ENCODE assay signal across 13 cellular contexts in the genomic region with DNA sequence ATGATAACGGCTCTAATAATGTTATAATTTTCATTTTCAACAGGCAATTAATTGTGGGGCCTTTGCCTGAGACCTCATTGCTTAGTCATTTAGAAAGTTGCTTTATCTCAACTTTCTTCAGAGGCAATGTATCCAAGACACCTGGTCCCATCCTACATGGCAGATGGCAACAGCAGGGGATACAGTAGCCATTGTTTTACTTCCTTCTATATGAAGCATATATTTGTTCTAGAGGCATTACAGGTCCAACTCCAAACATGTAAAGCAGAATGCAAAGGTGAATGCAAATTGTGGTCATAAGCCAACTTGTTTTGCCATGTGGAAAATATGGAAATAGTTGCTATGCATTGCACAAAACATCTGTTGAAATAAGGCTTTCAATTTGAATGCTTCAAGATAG.
DNase-seq lines count a peak whose midpoint lies in the region; ATAC-seq, FAIRE-seq and TF ChIP-seq lines count a peak whose summit lies in the region.
"Had no signal": no experiment of that assay in that cellular context is flagged by ENCODE, and none has a peak within 500 bp of the region (broad histone marks: within the 10 kb centered on the region; RNA-seq: fewer than 3 reads in every experiment).

No MANE protein-coding gene starts in this region.

- DNase-seq in GM12878 (ENCODE audit: low read depth, low spot score), result peak; percentile 58
- no peak for DNase-seq in smooth muscle cell (lab: John Stamatoyannopoulos, UW; ENCODE audit: unreplicated experiment)
- DNase-seq in adrenal gland, result no peak
- no peak for DNase-seq in A172 (ENCODE audit: low spot score)
- no peak for DNase-seq in activated CD4-positive, alpha-beta memory T cell treated with anti-CD3 and anti-CD28 coated beads for 36 hours
- DNase-seq: activated CD8-positive, alpha-beta memory T cell treated with anti-CD3 and anti-CD28 coated beads for 24 hours; islet precursor cell; NCI-H1436 treated with DMSO at 0.1 percent for 48 hours; SJCRH30 had no signal

- RAD21 ChIA-PET in GM12878 (lab: Charles Lee; ENCODE audit: unreplicated experiment), result interaction anchor here (0.9 to 13.0 kb wide), 7 partner anchors 16 to 68 kb away, joined by 3 to 462 read pairs (median 5); no protein-coding TSS in a partner anchor

- H3K4me2 ChIP-seq in GM12878 (ENCODE audit: control insufficient read depth, insufficient read depth) (peak overlapping the region; percentile 94), smooth muscle cell (no peak overlapping the region)

- H3K27ac Mint-ChIP-seq in activated CD4-positive, alpha-beta memory T cell treated with anti-CD3 and anti-CD28 coated beads for 36 hours, result no peak overlapping the region

- no TSS peak for BruUV-seq in GM12878 (replicated peaks; lab: Mats Ljungman, UMichigan)

- H3K9me3 ChIP-seq in GM12878 (replicated peaks; ENCODE audit: control insufficient read depth, insufficient read depth, low read length) (no peaks in the 10 kb centered on the region), smooth muscle cell (replicated peaks; ENCODE audit: low read depth) (no peaks in the 10 kb centered on the region), adrenal gland (replicated peaks in 1 of 3) (no peaks in the 10 kb centered on the region)
- H3K9me3 ChIP-seq: SJCRH30 had no signal

- 38% methylated on average over 1 of the region's 1 CpG for WGBS in GM12878 (ENCODE audit: insufficient coverage, insufficient replicate concordance, low lambda C conversion rate, missing lambda C conversion rate)
- 85% methylated on average over 1 of the region's 1 CpG for WGBS in smooth muscle cell (ENCODE audit: low lambda C conversion rate)
- WGBS in adrenal gland, 4 donors, result 81 to 90% (median 84%) methylated on average over 1 of the region's 1 CpG

- ATAC-seq in GM18517 (IDR thresholded peaks at IDR 0.05; ENCODE audit: unreplicated experiment) (peak; percentile 48), GM21381 (IDR thresholded peaks at IDR 0.05; ENCODE audit: unreplicated experiment) (peak; percentile 45), HG03175 (IDR thresholded peaks at IDR 0.05; ENCODE audit: unreplicated experiment) (peak; percentile 60), GM12878 (peak; percentile 42)

- H3K9ac ChIP-seq in GM12878 (ENCODE audit: control insufficient read depth, insufficient read depth, low read length) (peak overlapping the region; percentile 32; the same call in 1 of the 2 replicates), smooth muscle cell (ENCODE audit: low read depth) (no peak overlapping the region)

- H3K79me2 ChIP-seq in GM12878 (ENCODE audit: control insufficient read depth, insufficient read depth, low read length), result peaks cover 99% of the 10 kb centered on the region
- no peaks in the 10 kb centered on the region for H3K79me2 ChIP-seq in smooth muscle cell (ENCODE audit: low read depth)

- peaks cover 54% of the 10 kb centered on the region for H3K4me1 Mint-ChIP-seq in activated CD4-positive, alpha-beta memory T cell treated with anti-CD3 and anti-CD28 coated beads for 36 hours (ENCODE audit: low read depth)

- H3K4me1 ChIP-seq in GM12878 (ENCODE audit: control insufficient read depth, insufficient read depth, low read length) (peaks cover 38% of the 10 kb centered on the region), smooth muscle cell (ENCODE audit: low read depth) (no peaks in the 10 kb centered on the region), adrenal gland (replicated peaks in 1 of 2) (no peaks in the 10 kb centered on the region)
- H3K4me1 ChIP-seq: SJCRH30 had no signal

- no peak overlapping the region for H2AFZ ChIP-seq in GM12878 (ENCODE audit: control insufficient read depth, low read depth, low read length)
- H2AFZ ChIP-seq in smooth muscle cell (ENCODE audit: low read depth), result no peak overlapping the region

- in situ Hi-C loops in GM12878 (cut with MboI), result loop anchor here (5.0 kb wide), 1 partner anchor 56 kb away; no protein-coding TSS in a partner anchor

- H3K36me3 ChIP-seq in GM12878 (ENCODE audit: control insufficient read depth in 2 of 2, insufficient read depth in 2 of 2, low read length in 1 of 2), result peaks cover 0 to 14% of the 10 kb centered on the region in 2 experiments; a peak in 2 of 4 replicates
- H3K36me3 ChIP-seq in smooth muscle cell (ENCODE audit: low read depth), result no peaks in the 10 kb centered on the region
- H3K36me3 ChIP-seq in adrenal gland (replicated peaks in 1 of 2), result no peaks in the 10 kb centered on the region
- H3K36me3 ChIP-seq: SJCRH30 had no signal

- no peaks in the 10 kb centered on the region for H3K9me3 Mint-ChIP-seq in activated CD4-positive, alpha-beta memory T cell treated with anti-CD3 and anti-CD28 coated beads for 36 hours

- intact Hi-C loops in GM12878 (cut with micrococcal nuclease; ENCODE audit: unreplicated experiment), result no loop called here
- intact Hi-C loops in adrenal gland (cut with DNase I), result no loop called here
- intact Hi-C loops in activated CD4-positive, alpha-beta memory T cell treated with anti-CD3 and anti-CD28 coated beads for 36 hours (cut with micrococcal nuclease), result no loop called here

- TF ChIP-seq EP300 in GM12878 (IDR thresholded peaks at IDR 0.05; ENCODE audit: borderline replicate concordance in 1 of 2, control insufficient read depth in 1 of 2, low read depth in 2 of 2, low read length in 2 of 2), result peak in 1 of 2 experiments; percentile 69; a peak in 1 of 4 replicates

- H3K27ac ChIP-seq in GM12878 (ENCODE audit: control insufficient read depth, insufficient read depth) (peak overlapping the region; percentile 65), smooth muscle cell (ENCODE audit: low read depth) (no peak overlapping the region), adrenal gland (no peak overlapping the region)
- H3K27ac ChIP-seq: SJCRH30 had no signal

- SMC1A ChIA-PET in GM12878 (lab: Charles Lee; ENCODE audit: uncharacterized antibody, unreplicated experiment), result interaction anchor here (0.6 to 15.4 kb wide), 7 partner anchors 14 to 106 kb away, joined by 3 to 526 read pairs (median 6); no protein-coding TSS in a partner anchor

- H3K27me3 ChIP-seq in GM12878 (replicated peaks in 1 of 2; ENCODE audit: control insufficient read depth in 2 of 2, insufficient read depth in 2 of 2, low read length in 1 of 2) (no peaks in the 10 kb centered on the region), smooth muscle cell (ENCODE audit: low read depth) (no peaks in the 10 kb centered on the region), adrenal gland (no peaks in the 10 kb centered on the region)
- H3K27me3 ChIP-seq: SJCRH30 had no signal

- no peaks in the 10 kb centered on the region for H3F3A ChIP-seq in smooth muscle cell (ENCODE audit: low read depth)

- TF ChIP-seq POLR2A in GM12878 (IDR thresholded peaks at IDR 0.05; ENCODE audit: low read depth, low read length) (no peak; the same call in 1 of the 2 replicates), adrenal gland (IDR thresholded peaks at IDR 0.05) (no peak)

- TF ChIP-seq CTCF in GM12878 (IDR thresholded peaks at IDR 0.05 in 2 of 3, conservative IDR thresholded peaks at IDR 0.05 in 1 of 3; ENCODE audit: control insufficient read depth in 2 of 3, extremely low read depth in 1 of 3, insufficient read depth in 1 of 3, low read depth in 3 of 3, low read length in 3 of 3) (no peak), smooth muscle cell (IDR thresholded peaks at IDR 0.05; ENCODE audit: borderline replicate concordance, insufficient read depth, poor library complexity, severe bottlenecking) (no peak), adrenal gland (IDR thresholded peaks at IDR 0.05) (no peak)

- peaks cover 4% of the 10 kb centered on the region for H3K36me3 Mint-ChIP-seq in activated CD4-positive, alpha-beta memory T cell treated with anti-CD3 and anti-CD28 coated beads for 36 hours

- TF ChIP-seq RAD21 in GM12878 (IDR thresholded peaks at IDR 0.05; ENCODE audit: insufficient read depth, low read depth, low read length), result no peak

- no peaks in the 10 kb centered on the region for H3K27me3 Mint-ChIP-seq in activated CD4-positive, alpha-beta memory T cell treated with anti-CD3 and anti-CD28 coated beads for 36 hours

- FAIRE-seq in GM12878 (lab: Jason Lieb, UNC), result no peak
- FAIRE-seq: astrocyte had no signal

- POLR2A ChIA-PET in GM12878 (lab: Charles Lee), result interaction anchor here (0.8 to 13.3 kb wide), 3 partner anchors 53 to 62 kb away, joined by 4 to 297 read pairs (median 6); no protein-coding TSS in a partner anchor
- POLR2A ChIA-PET in activated CD4-positive, alpha-beta memory T cell treated with anti-CD3 and anti-CD28 coated beads for 36 hours (lab: Charles Lee), result no interaction called here

- CTCF ChIA-PET in GM12878 (lab: Yijun Ruan, JAX), result interaction anchor here (1.0 to 9.8 kb wide), 5 partner anchors 16 to 66 kb away, joined by 3 to 141 read pairs (median 5); no protein-coding TSS in a partner anchor
- CTCF ChIA-PET in activated CD4-positive, alpha-beta memory T cell treated with anti-CD3 and anti-CD28 coated beads for 36 hours (lab: Charles Lee), result no interaction called here

- H4K20me1 ChIP-seq in GM12878 (ENCODE audit: control insufficient read depth, insufficient read depth) (no peaks in the 10 kb centered on the region; the same call in 1 of the 2 replicates), smooth muscle cell (ENCODE audit: low read depth) (no peaks in the 10 kb centered on the region)

- H3K4me3 Mint-ChIP-seq in activated CD4-positive, alpha-beta memory T cell treated with anti-CD3 and anti-CD28 coated beads for 36 hours, result no peak overlapping the region

- H3K4me3 ChIP-seq in GM12878 (peak overlapping the region; percentile 89), smooth muscle cell (no peak overlapping the region), adrenal gland (no peak overlapping the region)
- H3K4me3 ChIP-seq: SJCRH30 had no signal
